In genomic region chr17:28745777-28746473, GRCh38 we compare ENCODE assay signal across 8 cellular contexts. TPM values are rescaled to one million over a fixed set of nuclear protein-coding genes. Genes with fewer than 3 reads are reported as not detected.
DNase-seq lines count a peak whose midpoint lies in the region; ATAC-seq and TF ChIP-seq lines count a peak whose summit lies in the region.

No MANE protein-coding gene starts in this region.

- no peak for TF ChIP-seq EP300 in neural cell (conservative IDR thresholded peaks at IDR 0.05; ENCODE audit: poor library complexity, severe bottlenecking)

- H3K4me1 ChIP-seq in Caco-2 = peaks cover 40% of the 10 kb centered on the region
- H3K4me1 ChIP-seq in effector memory CD4-positive, alpha-beta T cell (ENCODE audit: control insufficient read depth, insufficient read depth, low read length, poor library complexity, severe bottlenecking) = peaks cover 28% of the 10 kb centered on the region

- H3F3A ChIP-seq in neural cell (ENCODE audit: insufficient read depth, low read length, poor library complexity, severe bottlenecking) = peaks cover 4% of the 10 kb centered on the region

- CTCF ChIA-PET in Caco-2 (lab: Charles Lee) = interaction anchor here (0.7 to 9.5 kb wide), 5 partner anchors 18 to 204 kb away, joined by 3 to 324 read pairs (median 18); partner anchors contain the start of genes NEK8, PROCA1 and TLCD1

- no peak for ATAC-seq in HG03432 (IDR thresholded peaks at IDR 0.05; ENCODE audit: unreplicated experiment)

- DNase-seq in Caco-2 (peak in 1 of 2 experiments; percentile 53), NCI-H69 (lab: John Stamatoyannopoulos, UW) (peak; percentile 37), D341Med (ENCODE audit: low spot score) (no peak), dedifferentiated amniotic fluid mesenchymal stem cell (ENCODE audit: extremely low spot score) (no peak), MV-4-11 (lab: John Stamatoyannopoulos, UW) (no peak)
- DNase-seq in effector memory CD4-positive, alpha-beta T cell = no peak

- no peaks in the 10 kb centered on the region for H3K9me3 Mint-ChIP-seq in Caco-2 (ENCODE audit: unreplicated experiment)

- H3K9me3 ChIP-seq in Caco-2 (no peaks in the 10 kb centered on the region), neural cell (ENCODE audit: low read length) (no peaks in the 10 kb centered on the region)
- no peaks in the 10 kb centered on the region for H3K9me3 ChIP-seq in effector memory CD4-positive, alpha-beta T cell (ENCODE audit: control insufficient read depth, low read length)

- H3K4me2 ChIP-seq in neural cell (ENCODE audit: low read length) = peak overlapping the region; percentile 92

- H2AFZ ChIP-seq in neural cell (ENCODE audit: low read depth, low read length) = no peak overlapping the region

- H3K9ac ChIP-seq in neural cell (ENCODE audit: low read length) = peak overlapping the region; percentile 99

- peaks cover 12% of the 10 kb centered on the region for H3K4me1 Mint-ChIP-seq in Caco-2 (ENCODE audit: low read depth, unreplicated experiment)

- H3K27ac ChIP-seq in effector memory CD4-positive, alpha-beta T cell (ENCODE audit: insufficient read depth, low read length, poor library complexity, severe bottlenecking) = peak overlapping the region; percentile 91
- H3K27ac ChIP-seq in neural cell (ENCODE audit: low read length) = peak overlapping the region; percentile 97

- TF ChIP-seq CTCF in Caco-2 (IDR thresholded peaks at IDR 0.05; ENCODE audit: insufficient read depth in 1 of 2, low read depth in 1 of 2, low read length in 1 of 2, severe bottlenecking in 1 of 2, unreplicated experiment in 1 of 2) = no peak
- TF ChIP-seq CTCF in neural cell (IDR thresholded peaks at IDR 0.05; ENCODE audit: poor library complexity, severe bottlenecking) = no peak

- POLR2A ChIA-PET in Caco-2 (lab: Charles Lee) = interaction anchor here (0.6 to 8.1 kb wide), 5 partner anchors 11 to 101 kb away, joined by 3 to 165 read pairs (median 5); partner anchors contain the start of genes BLTP2, NEK8, RPL23A and TLCD1

- peaks cover 26% of the 10 kb centered on the region for H4K20me1 ChIP-seq in neural cell (ENCODE audit: insufficient read depth)

- H3K27me3 ChIP-seq in Caco-2 (replicated peaks; ENCODE audit: control insufficient read depth, insufficient read depth, low read length) (no peaks in the 10 kb centered on the region), neural cell (ENCODE audit: insufficient read depth, low read depth, low read length) (no peaks in the 10 kb centered on the region)
- no peaks in the 10 kb centered on the region for H3K27me3 ChIP-seq in effector memory CD4-positive, alpha-beta T cell (replicated peaks; ENCODE audit: control insufficient read depth, insufficient read depth, low read length, poor library complexity, severe bottlenecking)

- no TSS peak for BruUV-seq in Caco-2 (replicated peaks; lab: Mats Ljungman, UMichigan)

- H3K79me2 ChIP-seq in neural cell (replicated peaks; ENCODE audit: insufficient read depth, low read length) = peaks cover 39% of the 10 kb centered on the region

- H3K4me3 ChIP-seq in Caco-2 (ENCODE audit: low read depth, low read length) (peak overlapping the region; percentile 68), neural cell (ENCODE audit: low read length) (peak overlapping the region; percentile 84)
- peak overlapping the region; percentile 73 for H3K4me3 ChIP-seq in effector memory CD4-positive, alpha-beta T cell (ENCODE audit: insufficient read depth, low read depth, low read length, poor library complexity, severe bottlenecking)

- peaks cover 88% of the 10 kb centered on the region for H3K36me3 Mint-ChIP-seq in Caco-2 (ENCODE audit: insufficient read depth, unreplicated experiment)

- no peaks in the 10 kb centered on the region for H3K27me3 Mint-ChIP-seq in Caco-2 (ENCODE audit: insufficient read depth, unreplicated experiment)

- H3K27ac Mint-ChIP-seq in Caco-2 (ENCODE audit: unreplicated experiment) = peak overlapping the region; percentile 96

- peak overlapping the region; percentile 95 for H3K4me3 Mint-ChIP-seq in Caco-2 (ENCODE audit: unreplicated experiment)

- TF ChIP-seq RAD21 in neural cell (conservative IDR thresholded peaks at IDR 0.05) = no peak

- H3K9me2 ChIP-seq in neural cell (ENCODE audit: insufficient read depth, low read length) = no peaks in the 10 kb centered on the region

- H3K36me3 ChIP-seq in Caco-2 (ENCODE audit: control insufficient read depth, insufficient read depth, low read length) (peaks cover 22% of the 10 kb centered on the region), neural cell (ENCODE audit: insufficient read depth, low read length) (peaks cover 22% of the 10 kb centered on the region)
- H3K36me3 ChIP-seq in effector memory CD4-positive, alpha-beta T cell (ENCODE audit: control insufficient read depth, insufficient read depth, low read length) = peaks cover 10% of the 10 kb centered on the region

- intact Hi-C loops in Caco-2 (cut with micrococcal nuclease; ENCODE audit: unreplicated experiment) = no loop called here

TF ChIP-seq in neural cell, 6 proteins besides CTCF, POLR2A, EP300 and RAD21:
- TF ChIP-seq POLR2AphosphoS5 (IDR thresholded peaks at IDR 0.05) (no peak), MXI1 (conservative IDR thresholded peaks at IDR 0.05; ENCODE audit: poor library complexity, severe bottlenecking) (peak; percentile 4), REST (IDR thresholded peaks at IDR 0.05; ENCODE audit: borderline replicate concordance) (no peak)
TF ChIP-seq in neural cell: peak in this region for 1.

RNA-seq across cellular contexts. Expression of gene TRAF4, which starts 2.1 kb away (rescaled TPM):
- 140 and 154 TPM in 2 replicates for total RNA-seq in Caco-2 (2022)
- polyA plus RNA-seq in neural cell = 139 and 146 TPM in 2 replicates
- polyA minus RNA-seq in neural cell = 75.7 and 99.8 TPM in 2 replicates

RNA-seq across cellular contexts. Expression of gene NEK8, which starts 17.3 kb away (rescaled TPM):
- total RNA-seq in Caco-2 (2022) = 11.0 and 13.4 TPM in 2 replicates
- polyA plus RNA-seq in neural cell = 1.5 and 2.0 TPM in 2 replicates
- 0.24 and 0.93 TPM in 2 replicates for polyA minus RNA-seq in neural cell

RNA-seq across cellular contexts. Expression of gene TLCD1, which starts 19.9 kb away (rescaled TPM):
- total RNA-seq in Caco-2 (2022) = 31.7 and 37.9 TPM in 2 replicates
- polyA plus RNA-seq in neural cell = not detected in 2 replicates
- not detected in 2 replicates for polyA minus RNA-seq in neural cell

RNA-seq across cellular contexts. Expression of gene RPL23A, which starts 26.1 kb away (rescaled TPM):
- 1,980 and 2,181 TPM in 2 replicates for total RNA-seq in Caco-2 (2022)
- polyA plus RNA-seq in neural cell = 292 and 297 TPM in 2 replicates
- 108 and 122 TPM in 2 replicates for polyA minus RNA-seq in neural cell

RNA-seq across cellular contexts. Expression of gene RAB34, which starts 28.3 kb away (rescaled TPM):
- 1.2 and 1.8 TPM in 2 replicates for total RNA-seq in Caco-2 (2022)
- polyA plus RNA-seq in neural cell = 3.4 and 9.3 TPM in 2 replicates
- polyA minus RNA-seq in neural cell = 1.7 and 2.4 TPM in 2 replicates
